9 cellular contexts compared by ENCODE assay signal in genomic region chr6:152170702-152171667, GRCh38.
DNase-seq lines count a peak whose midpoint lies in the region; ATAC-seq and TF ChIP-seq lines count a peak whose summit lies in the region.
"Had no signal": no experiment of that assay in that cellular context is flagged by ENCODE, and none has a peak within 500 bp of the region (broad histone marks: within the 10 kb centered on the region; RNA-seq: fewer than 3 reads in every experiment).

No MANE protein-coding gene starts in this region.

- TF ChIP-seq CTCF in mammary epithelial cell (conservative IDR thresholded peaks at IDR 0.05 in 1 of 2, IDR thresholded peaks at IDR 0.05 in 1 of 2; ENCODE audit: extremely low read depth in 1 of 2, insufficient read depth in 1 of 2, low read depth in 1 of 2, low read length in 2 of 2) (no peak), foreskin fibroblast (IDR thresholded peaks at IDR 0.05; ENCODE audit: low read depth, low read length) (no peak)

- no peak overlapping the region for H3K9ac ChIP-seq in mammary epithelial cell (ENCODE audit: insufficient read depth, low read length)

- 93% methylated on average over 12 of the region's 13 CpGs for whole genome bisulfite sequencing in mammary epithelial cell (ENCODE audit: low coverage, missing lambda C conversion rate)

- no peak overlapping the region for H3K27ac ChIP-seq in mammary epithelial cell (ENCODE audit: insufficient read depth, low read depth, low read length)
- H3K27ac ChIP-seq: VCaP had no signal

- dilution Hi-C loops in mammary epithelial cell (cut with HindIII; ENCODE audit: low sequenced_read_pairs) = no loop called here

- H3K9me3 ChIP-seq in mammary epithelial cell (replicated peaks; ENCODE audit: insufficient read depth, low read length) = no peaks in the 10 kb centered on the region

- in situ Hi-C loops in T47D (cut with HindIII; ENCODE audit: low pct_unique_long_range_greater_than_20kb, low sequenced_read_pairs) = no loop called here
- in situ Hi-C loops in mammary epithelial cell (cut with MboI; ENCODE audit: low sequenced_read_pairs in 2 of 2) = no loop called here

- H3K4me2 ChIP-seq in mammary epithelial cell (ENCODE audit: insufficient read depth, low read depth, low read length) = no peak overlapping the region

- no TSS peak for BruUV-seq in mammary epithelial cell (replicated peaks; lab: Mats Ljungman, UMichigan)

- intact Hi-C loops in mammary epithelial cell (cut with micrococcal nuclease) = no loop called here

- DNase-seq in T47D (ENCODE audit: low read depth in 1 of 2, low spot score in 1 of 2) (peak; percentile 3 to 32), mammary epithelial cell (no peak), non-pigmented ciliary epithelial cell (ENCODE audit: low read depth) (peak; percentile 79), foreskin fibroblast (no peak), HK-2 (ENCODE audit: unreplicated experiment) (no peak), dedifferentiated amniotic fluid mesenchymal stem cell (ENCODE audit: extremely low spot score) (no peak)
- DNase-seq in activated effector memory CD4-positive, alpha-beta T cell treated with Interleukin-2 at 50 U/mL for 16 hours = peak; percentile 53

- no peaks in the 10 kb centered on the region for H4K20me1 ChIP-seq in mammary epithelial cell (ENCODE audit: insufficient read depth, low read length)

- H3K36me3 ChIP-seq in mammary epithelial cell (ENCODE audit: insufficient read depth, low read length) = no peaks in the 10 kb centered on the region

- ATAC-seq in HG03439 (IDR thresholded peaks at IDR 0.05; ENCODE audit: unreplicated experiment) = peak; percentile 95

- H3K27me3 ChIP-seq in mammary epithelial cell (ENCODE audit: insufficient read depth, low read length) = no peaks in the 10 kb centered on the region

- no peak overlapping the region for H2AFZ ChIP-seq in mammary epithelial cell (ENCODE audit: low read depth, low read length)

- no peaks in the 10 kb centered on the region for H3K4me1 ChIP-seq in mammary epithelial cell (ENCODE audit: insufficient read depth, low read length)

- H3K79me2 ChIP-seq in mammary epithelial cell (ENCODE audit: insufficient read depth, low read length) = no peaks in the 10 kb centered on the region

- CTCF ChIA-PET in mammary epithelial cell (lab: Charles Lee; ENCODE audit: low non-redundant PET) = no interaction called here

- H3K4me3 ChIP-seq in mammary epithelial cell (replicated peaks in 1 of 3; ENCODE audit: insufficient read depth in 1 of 3, low read depth in 2 of 3, low read length in 3 of 3) (no peak overlapping the region), foreskin fibroblast (ENCODE audit: low read depth in 1 of 2, low read length in 2 of 2) (no peak overlapping the region)

Comparison
In these comparisons a context has a peak if more than half of its experiments do, and no peak if none do; other contexts are left out.
1. DNase-seq: peak in T47D (2 of 2), activated effector memory CD4-positive, alpha-beta T cell treated with Interleukin-2 at 50 U/mL for 16 hours (single experiment) and non-pigmented ciliary epithelial cell (single experiment); none in mammary epithelial cell (single experiment), foreskin fibroblast (0 of 2), HK-2 (single experiment) and dedifferentiated amniotic fluid mesenchymal stem cell (single experiment).